13 cellular contexts compared by ENCODE assay signal in genomic region chr22:18067548-18068341, GRCh38. TPM values are rescaled to one million over a fixed set of nuclear protein-coding genes. Genes with fewer than 3 reads are reported as not detected.
DNase-seq lines count a peak whose midpoint lies in the region; ATAC-seq and TF ChIP-seq lines count a peak whose summit lies in the region.
"Had no signal": no experiment of that assay in that cellular context is flagged by ENCODE, and none has a peak within 500 bp of the region (broad histone marks: within the 10 kb centered on the region; RNA-seq: fewer than 3 reads in every experiment).

No MANE protein-coding gene starts in this region.

- peaks cover 5% of the 10 kb centered on the region for H3K79me1 ChIP-seq in trophoblast cell (ENCODE audit: low read length)

- H2AK5ac ChIP-seq in trophoblast cell (ENCODE audit: low read length) = no peak overlapping the region

- no peaks in the 10 kb centered on the region for H3K9me2 ChIP-seq in SK-N-SH

- WGBS in SK-N-SH (ENCODE audit: low lambda C conversion rate) = 87% methylated on average over 13 of the region's 14 CpGs
- WGBS in trophoblast cell (ENCODE audit: extremely low coverage, insufficient coverage, insufficient read length) = no CpG with 5 or more reads among the region's 14 CpGs
- WGBS in aorta, 2 donors = 7 to 9% methylated on average over 14 of the region's 14 CpGs

- CTCF ChIA-PET in SK-N-SH (lab: Yijun Ruan, JAX) = interaction anchor here (1.0 to 3.8 kb wide), 4 partner anchors 8 to 238 kb away, joined by 3 to 21 read pairs (median 12); partner anchors contain the start of gene MICAL3

- no peak overlapping the region for H3K27ac ChIP-seq in SK-N-SH (ENCODE audit: low read depth in 2 of 2, low read length in 1 of 2)
- peak overlapping the region; percentile 82 for H3K27ac ChIP-seq in cardiac muscle cell
- peak overlapping the region; percentile 44 for H3K27ac ChIP-seq in trophoblast cell (ENCODE audit: low read depth, low read length)
- peak overlapping the region; percentile 98 to 100 for H3K27ac ChIP-seq in aorta (ENCODE audit: low read depth in 1 of 2, low read length in 2 of 2)

- H3K4me3 ChIP-seq in SK-N-SH (ENCODE audit: low read depth in 2 of 2, low read length in 1 of 2) (no peak overlapping the region), cardiac muscle cell (no peak overlapping the region), trophoblast cell (ENCODE audit: low read depth, low read length) (no peak overlapping the region), aorta (ENCODE audit: low read length in 2 of 2) (no peak overlapping the region)
- H3K4me3 ChIP-seq: GM12878 had no signal

- TF ChIP-seq CTCF in SK-N-SH (IDR thresholded peaks at IDR 0.05) = no peak
- no peak for TF ChIP-seq CTCF in cardiac muscle cell (IDR thresholded peaks at IDR 0.05; ENCODE audit: low read depth, low read length)

- peak overlapping the region; percentile 8 for H4K91ac ChIP-seq in trophoblast cell (ENCODE audit: low read depth, low read length)

- H4K12ac ChIP-seq in trophoblast cell (ENCODE audit: low read depth, low read length) = no peak overlapping the region

- no peaks in the 10 kb centered on the region for H4K20me1 ChIP-seq in SK-N-SH (ENCODE audit: insufficient read depth)

- H3K4me2 ChIP-seq in SK-N-SH = no peak overlapping the region
- H3K4me2 ChIP-seq in trophoblast cell (ENCODE audit: low read length) = no peak overlapping the region

- H4K8ac ChIP-seq in trophoblast cell (ENCODE audit: low read depth, low read length) = no peak overlapping the region

- no peak for TF ChIP-seq EP300 in SK-N-SH (IDR thresholded peaks at IDR 0.05; ENCODE audit: borderline replicate concordance in 1 of 2, low read depth in 1 of 2, low read length in 1 of 2)

- H3K23ac ChIP-seq in trophoblast cell (ENCODE audit: low read length) = no peak overlapping the region

- no peak for TF ChIP-seq RAD21 in SK-N-SH (IDR thresholded peaks at IDR 0.05; ENCODE audit: low read length)

- no peak overlapping the region for H2AFZ ChIP-seq in SK-N-SH (ENCODE audit: low read depth)
- H2AFZ ChIP-seq in trophoblast cell (ENCODE audit: insufficient read depth, low read length, poor library complexity) = no peak overlapping the region

- no peak overlapping the region for H2BK12ac ChIP-seq in trophoblast cell (ENCODE audit: low read length)

- no peak overlapping the region for H3K9ac ChIP-seq in SK-N-SH
- H3K9ac ChIP-seq in trophoblast cell (ENCODE audit: low read length) = no peak overlapping the region

- no peak overlapping the region for H2BK5ac ChIP-seq in trophoblast cell (ENCODE audit: low read depth, low read length, poor library complexity)

- intact Hi-C loops in aorta (cut with DNase I) = loop anchor here in 1 of 2 donors (5.0 kb wide), 1 partner anchor 35 kb away; no protein-coding TSS in a partner anchor

- no peak overlapping the region for H3K4ac ChIP-seq in trophoblast cell (ENCODE audit: low read depth, low read length)

- no peaks in the 10 kb centered on the region for H3K9me3 ChIP-seq in SK-N-SH
- H3K9me3 ChIP-seq in cardiac muscle cell (ENCODE audit: low read depth) = no peaks in the 10 kb centered on the region
- peaks cover 1% of the 10 kb centered on the region for H3K9me3 ChIP-seq in trophoblast cell (ENCODE audit: insufficient read depth, low read depth, low read length)
- no peaks in the 10 kb centered on the region for H3K9me3 ChIP-seq in aorta (ENCODE audit: control insufficient read depth, low read length)

- H3K27me3 ChIP-seq in SK-N-SH (ENCODE audit: insufficient read depth) = no peaks in the 10 kb centered on the region
- H3K27me3 ChIP-seq in cardiac muscle cell = no peaks in the 10 kb centered on the region
- H3K27me3 ChIP-seq in trophoblast cell (ENCODE audit: insufficient read depth, low read length) = no peaks in the 10 kb centered on the region
- H3K27me3 ChIP-seq in aorta (ENCODE audit: control insufficient read depth in 1 of 2, insufficient read depth in 2 of 2, low read length in 1 of 2) = no peaks in the 10 kb centered on the region

- POLR2A ChIA-PET in SK-N-SH (lab: Yijun Ruan, JAX) = no interaction called here

- ATAC-seq in SK-N-SH treated with all-trans-retinoic acid at 6 μM for 48 hours (no peak), aorta (ENCODE audit: low FRiP score) (peak; percentile 51), HG03025 (IDR thresholded peaks at IDR 0.05; ENCODE audit: low FRiP score, unreplicated experiment) (no peak)
- ATAC-seq: GM12878 had no signal

- no peak overlapping the region for H2BK120ac ChIP-seq in trophoblast cell (ENCODE audit: insufficient read depth, low read length, poor library complexity)

- DNase-seq in SK-N-SH = no peak
- no peak for DNase-seq in cardiac muscle cell (ENCODE audit: low read depth in 1 of 2, low spot score in 1 of 2)
- no peak for DNase-seq in trophoblast cell
- DNase-seq in aorta = peak; percentile 44 to 78
- DNase-seq in SHP77 treated with DMSO at 0.1 percent for 48 hours (lab: John Stamatoyannopoulos, UW) = no peak
- no peak for DNase-seq in NCI-H2081 treated with DMSO at 0.1 percent for 48 hours (lab: John Stamatoyannopoulos, UW)
- DNase-seq: 8988T; activated CD4-positive, alpha-beta T cell treated with anti-CD3 and anti-CD28 coated beads for 1 hour; DMS153; KG1 had no signal

- H3K36me3 ChIP-seq in SK-N-SH (replicated peaks in 1 of 2; ENCODE audit: control insufficient read depth in 1 of 2, insufficient read depth in 2 of 2, low read length in 1 of 2) (no peaks in the 10 kb centered on the region), cardiac muscle cell (no peaks in the 10 kb centered on the region), trophoblast cell (ENCODE audit: control insufficient read depth in 1 of 2, insufficient read depth in 2 of 2, low read length in 2 of 2) (no peaks in the 10 kb centered on the region), aorta (ENCODE audit: control insufficient read depth in 1 of 2, insufficient read depth in 2 of 2, low read length in 1 of 2) (no peaks in the 10 kb centered on the region)

- peak overlapping the region; percentile 7 for H3K14ac ChIP-seq in trophoblast cell (ENCODE audit: low read length)

- H3K79me2 ChIP-seq in SK-N-SH (ENCODE audit: insufficient read depth) (no peaks in the 10 kb centered on the region), trophoblast cell (ENCODE audit: control insufficient read depth, insufficient read depth, low read length, poor library complexity) (no peaks in the 10 kb centered on the region)

- no peaks in the 10 kb centered on the region; a peak in 1 of 4 replicates for H3K4me1 ChIP-seq in SK-N-SH (ENCODE audit: control insufficient read depth in 1 of 2, insufficient read depth in 2 of 2, low read depth in 1 of 2, low read length in 1 of 2)
- H3K4me1 ChIP-seq in cardiac muscle cell (ENCODE audit: low read depth) = peaks cover 3% of the 10 kb centered on the region
- H3K4me1 ChIP-seq in trophoblast cell (ENCODE audit: control insufficient read depth in 1 of 2, insufficient read depth in 2 of 2, low read length in 2 of 2) = peaks cover 13 to 21% of the 10 kb centered on the region in 2 experiments
- peaks cover 2 to 6% of the 10 kb centered on the region in 2 donors for H3K4me1 ChIP-seq in aorta (ENCODE audit: control insufficient read depth in 1 of 2, insufficient read depth in 2 of 2, low read length in 2 of 2)

- H3K18ac ChIP-seq in trophoblast cell (ENCODE audit: low read length) = peak overlapping the region; percentile 3

- no peaks in the 10 kb centered on the region for H3F3A ChIP-seq in SK-N-SH (replicated peaks; ENCODE audit: insufficient read depth)

TF ChIP-seq in SK-N-SH, 30 proteins besides CTCF, POLR2A, EP300 and RAD21 (continues in another document):
- 0 out of 2 replicates have a peak, but pooled peaks have one; percentile 11 for TF ChIP-seq MAX (IDR thresholded peaks at IDR 0.05; ENCODE audit: low read depth)

TF ChIP-seq in SK-N-SH treated with all-trans-retinoic acid at 6 μM for 48 hours, 23 proteins besides CTCF, POLR2A, EP300 and RAD21 (continues in another document):
- TF ChIP-seq ARNTL (CRISPR knock-in tag; IDR thresholded peaks at IDR 0.05; ENCODE audit: borderline replicate concordance, low read depth) (no peak), POU6F1 (CRISPR knock-in tag; IDR thresholded peaks at IDR 0.05; ENCODE audit: borderline replicate concordance, low read depth) (no peak), SNAI2 (CRISPR knock-in tag; IDR thresholded peaks at IDR 0.05) (no peak), GLIS3 (CRISPR knock-in tag; IDR thresholded peaks at IDR 0.05) (no peak), ESRRG (CRISPR knock-in tag; IDR thresholded peaks at IDR 0.05) (no peak), TCF4 (CRISPR knock-in tag; IDR thresholded peaks at IDR 0.05; ENCODE audit: borderline replicate concordance) (no peak)

RNA-seq across cellular contexts. Expression of gene PEX26, which starts 10.0 kb away (rescaled TPM):
- polyA plus RNA-seq in SK-N-SH (2012; rRNA removed) (13.0 and 17.5 TPM in 2 replicates), cardiac muscle cell (5.4 and 6.8 TPM in 2 replicates), aorta (10 to 100 TPM; 10.9 to 14.5 TPM)
- polyA plus RNA-seq in SK-N-SH (2012; cell fraction: cytosol; rRNA removed) = 7.8 and 12.2 TPM in 2 replicates
- polyA plus RNA-seq in SK-N-SH (2012; cell fraction: nucleus; rRNA removed) = 15.3 and 16.2 TPM in 2 replicates
- total RNA-seq in cardiac muscle cell (35.6 and 45.5 TPM in 2 replicates), aorta (10 to 100 TPM; 28.5 to 34.1 TPM)
- polyA plus RNA-seq in trophoblast cell (2013) = 17.5 and 17.8 TPM in 2 replicates

RNA-seq across cellular contexts. Expression of gene TUBA8, which starts 42.9 kb away (rescaled TPM):
- polyA plus RNA-seq in SK-N-SH (2012; rRNA removed) = 1.7 and 2.1 TPM in 2 replicates
- polyA plus RNA-seq in SK-N-SH (2012; cell fraction: cytosol; rRNA removed) = 1.0 and 1.2 TPM in 2 replicates
- polyA plus RNA-seq in SK-N-SH (2012; cell fraction: nucleus; rRNA removed) = 6.8 and 7.7 TPM in 2 replicates
- total RNA-seq in cardiac muscle cell = 1.1 TPM in 2 replicates
- 0.87 and 1.4 TPM in 2 replicates for polyA plus RNA-seq in cardiac muscle cell
- polyA plus RNA-seq in trophoblast cell (2013) = 0.74 and 0.76 TPM in 2 replicates
- total RNA-seq in aorta = 1 to 10 TPM; 2.6 to 3.1 TPM
- 1 to 10 TPM; 1.6 to 2.7 TPM for polyA plus RNA-seq in aorta

RNA-seq across cellular contexts. Expression of gene MICAL3, which starts 43.4 kb away (rescaled TPM):
- polyA plus RNA-seq in SK-N-SH (2012; rRNA removed) (50.9 and 83.1 TPM in 2 replicates), cardiac muscle cell (26.6 and 27.3 TPM in 2 replicates), aorta (10 to 100 TPM in 1 of 2 donors, 1 to 10 TPM in 1; 3.9 to 15.0 TPM)
- 35.5 and 39.3 TPM in 2 replicates for polyA plus RNA-seq in SK-N-SH (2012; cell fraction: cytosol; rRNA removed)
- 293 and 319 TPM in 2 replicates for polyA plus RNA-seq in SK-N-SH (2012; cell fraction: nucleus; rRNA removed)
- total RNA-seq in cardiac muscle cell (48.7 and 76.9 TPM in 2 replicates), aorta (100 to 1,000 TPM; 114 to 123 TPM)
- 18.1 and 20.6 TPM in 2 replicates for polyA plus RNA-seq in trophoblast cell (2013)

Comparison
In these comparisons a context has a peak if more than half of its experiments do, and no peak if none do; other contexts are left out.
1. DNase-seq: peak in aorta (2 of 2); none in SK-N-SH (single experiment), cardiac muscle cell (0 of 2), trophoblast cell (0 of 2), SHP77 treated with DMSO at 0.1 percent for 48 hours (single experiment) and NCI-H2081 treated with DMSO at 0.1 percent for 48 hours (single experiment).
2. H3K27ac ChIP-seq: peak in cardiac muscle cell (single experiment), trophoblast cell (single experiment) and aorta (2 of 2); none in SK-N-SH (0 of 2).